ENCODE assay signal across 8 cellular contexts in the genomic region with DNA sequence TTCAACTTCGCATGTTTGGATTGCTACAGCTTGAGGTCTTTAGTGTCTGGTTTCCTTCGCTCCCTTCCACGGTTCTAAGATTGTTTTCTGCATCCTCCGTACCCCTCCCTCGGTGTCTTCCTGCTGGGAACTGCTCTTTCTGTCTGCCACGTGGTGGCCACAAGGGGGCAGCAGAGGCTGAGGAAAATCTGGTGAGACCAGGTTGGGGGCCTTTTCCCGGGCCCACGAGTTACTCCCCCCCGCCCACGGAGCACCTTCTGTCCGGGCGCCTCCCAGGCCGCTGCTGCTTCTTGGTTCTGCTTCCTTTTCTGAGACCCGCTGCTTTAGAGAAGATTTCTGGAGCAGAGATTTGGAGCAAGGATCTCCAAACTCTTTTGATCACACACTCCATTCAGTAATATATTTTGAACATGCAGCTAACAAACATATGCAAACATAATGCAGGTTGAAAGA. TPM values are rescaled to one million over a fixed set of nuclear protein-coding genes. Genes with fewer than 3 reads are reported as not detected.
DNase-seq lines count a peak whose midpoint lies in the region; ATAC-seq, FAIRE-seq and TF ChIP-seq lines count a peak whose summit lies in the region.

No MANE protein-coding gene starts in this region.

- no peaks in the 10 kb centered on the region for H3K4me1 ChIP-seq in endodermal cell (ENCODE audit: control insufficient read depth, insufficient read depth, low read length)
- no peaks in the 10 kb centered on the region for H3K4me1 ChIP-seq in mucosa of rectum (ENCODE audit: control insufficient read depth in 2 of 2, insufficient read depth in 2 of 2, low read length in 2 of 2)

- H3K36me3 Mint-ChIP-seq in endodermal cell (ENCODE audit: low read depth), result no peaks in the 10 kb centered on the region

- H3K9me3 Mint-ChIP-seq in endodermal cell, result peaks cover 20% of the 10 kb centered on the region

- no peak overlapping the region for H3K27ac ChIP-seq in endodermal cell (ENCODE audit: low read depth, low read length)
- peak overlapping the region in 1 of 2 donors; percentile 32 for H3K27ac ChIP-seq in mucosa of rectum (ENCODE audit: low read depth in 2 of 2, low read length in 2 of 2)

- DNase-seq in AG04449 (ENCODE audit: low read depth, low spot score) (no peak), GM18507 (ENCODE audit: extremely low spot score, insufficient read length, low read depth) (peak; percentile 75), NCI-H774 (lab: John Stamatoyannopoulos, UW) (peak; percentile 4), endodermal cell (peak; percentile 91)
- peak; percentile 40 to 51 for DNase-seq in activated CD8-positive, alpha-beta memory T cell treated with anti-CD3 and anti-CD28 coated beads for 4 hours (ENCODE audit: low read depth in 2 of 2)
- peak; percentile 49 to 53 for DNase-seq in stimulated activated CD8-positive, alpha-beta memory T cell treated with anti-CD3 and anti-CD28 coated beads, Interleukin-2, amount 100 ng/mL, for 1 hour (ENCODE audit: low read depth in 2 of 2)

- H3K9ac ChIP-seq in endodermal cell (ENCODE audit: extremely low read depth, low read length, poor library complexity, severe bottlenecking) (no peak overlapping the region), mucosa of rectum (ENCODE audit: low read depth in 1 of 2, low read length in 2 of 2) (peak overlapping the region in 1 of 2 donors; percentile 10)

- no peaks in the 10 kb centered on the region for H3K27me3 ChIP-seq in endodermal cell (ENCODE audit: control insufficient read depth, insufficient read depth, low read length, poor library complexity, severe bottlenecking)
- peaks cover 0 to 3% of the 10 kb centered on the region in 2 donors for H3K27me3 ChIP-seq in mucosa of rectum (ENCODE audit: control insufficient read depth in 2 of 2, insufficient read depth in 2 of 2, low read length in 2 of 2)

- FAIRE-seq in GM18507 (lab: Jason Lieb, UNC), result peak; percentile 85

- H3K4me3 ChIP-seq in AG04449 (ENCODE audit: low read depth, low read length) (no peak overlapping the region), endodermal cell (ENCODE audit: low read length) (no peak overlapping the region), mucosa of rectum (ENCODE audit: low read length in 2 of 2) (peak overlapping the region; percentile 14 to 54)

- peaks cover 46% of the 10 kb centered on the region for H3K27me3 Mint-ChIP-seq in endodermal cell (ENCODE audit: insufficient read depth)

- no peak overlapping the region for H3K27ac Mint-ChIP-seq in endodermal cell

- H3K36me3 ChIP-seq in endodermal cell (ENCODE audit: control insufficient read depth, insufficient read depth, low read length), result no peaks in the 10 kb centered on the region
- H3K36me3 ChIP-seq in mucosa of rectum (ENCODE audit: control insufficient read depth in 2 of 2, insufficient read depth in 2 of 2, low read length in 2 of 2), result no peaks in the 10 kb centered on the region

- H3K9me3 ChIP-seq in endodermal cell (ENCODE audit: control insufficient read depth, low read length), result peaks cover 20% of the 10 kb centered on the region
- no peaks in the 10 kb centered on the region for H3K9me3 ChIP-seq in mucosa of rectum (ENCODE audit: control insufficient read depth in 2 of 2, low read length in 2 of 2)

- 8 to 22% methylated on average over 3 to 14 of the region's 14 CpGs for whole genome bisulfite sequencing in endodermal cell (ENCODE audit: insufficient coverage in 1 of 2, insufficient read length in 1 of 2), 2 experiments

- POLR2A ChIA-PET in AG04449 (lab: Yijun Ruan, JAX), result no interaction called here

- H3K4me1 Mint-ChIP-seq in endodermal cell, result no peaks in the 10 kb centered on the region

- TF ChIP-seq CTCF in AG04449 (IDR thresholded peaks at IDR 0.05; ENCODE audit: insufficient read depth, low read length, missing control alignments) (peak; percentile 85), endodermal cell (conservative IDR thresholded peaks at IDR 0.05) (peak; percentile 98)

- CTCF ChIA-PET in AG04449 (lab: Yijun Ruan, JAX), result interaction anchor here (0.7 to 4.9 kb wide), 19 partner anchors 8 to 568 kb away, joined by 3 to 60 read pairs (median 6); partner anchors contain the start of genes FKBPL and GPSM3

- no peak for ATAC-seq in GM21360 (IDR thresholded peaks at IDR 0.05; ENCODE audit: unreplicated experiment)

- H3K4me3 Mint-ChIP-seq in endodermal cell, result no peak overlapping the region

RNA-seq across cellular contexts. Expression of gene NOTCH4, which starts 21.1 kb away (rescaled TPM):
- total RNA-seq in endodermal cell, result 1 to 10 TPM; 2.1 to 2.5 TPM
- polyA plus RNA-seq in endodermal cell (2013, experiment 1 of 2), result 1.9 TPM
- polyA plus RNA-seq in endodermal cell (2013, experiment 2 of 2), result 1.7 TPM

RNA-seq across cellular contexts. Expression of gene GPSM3, which starts 52.5 kb away (rescaled TPM):
- 10 to 100 TPM; 12.9 to 25.0 TPM for total RNA-seq in endodermal cell
- polyA plus RNA-seq in endodermal cell (2013, experiment 1 of 2), result 5.7 TPM
- 6.7 TPM for polyA plus RNA-seq in endodermal cell (2013, experiment 2 of 2)

RNA-seq across cellular contexts. Expression of gene PBX2, which starts 55.0 kb away (rescaled TPM):
- 100 to 1,000 TPM; 246 to 263 TPM for total RNA-seq in endodermal cell
- polyA plus RNA-seq in endodermal cell (2013, experiment 1 of 2), result 184 TPM
- 171 TPM for polyA plus RNA-seq in endodermal cell (2013, experiment 2 of 2)

Comparison
In these comparisons a context has a peak if more than half of its experiments do, and no peak if none do; other contexts are left out.
1. H3K4me3 ChIP-seq: peak in mucosa of rectum (2 of 2); none in AG04449 (single experiment) and endodermal cell (single experiment).